Comparison of ENCODE assay signal across 8 cellular contexts in genomic region chr20:64062596-64063388, GRCh38.
A peak's percentile ranks its signal among the peaks of the same experiment; 100 is the strongest.
DNase-seq lines count a peak whose midpoint lies in the region; ATAC-seq and TF ChIP-seq lines count a peak whose summit lies in the region.

Gene TCEA2 (plus strand): TSS chr20:64063198. CDS start chr20:64063313, 115 bp downstream.

- peak within 1 kb of the TSS; percentile 93 to 99 (median 94) for H3K4me3 Mint-ChIP-seq in nephron

- peak within 1 kb of the TSS; percentile 47 to 94 (median 62) for H3K27ac Mint-ChIP-seq in nephron

- H3K4me1 Mint-ChIP-seq in nephron, result peaks cover 6% of the 10 kb centered on the region

- peak; percentile 91 for DNase-seq in DMS79 (lab: John Stamatoyannopoulos, UW)
- DNase-seq in GOT3 (lab: John Stamatoyannopoulos, UW), result peak; percentile 84
- peak; percentile 82 for DNase-seq in LoVo (ENCODE audit: low spot score)
- peak; percentile 93 for DNase-seq in activated T-helper 9 cell treated with anti-CD3 and anti-CD28 coated beads, Interleukin-2, amount 50 U/mL, for 16 hours (ENCODE audit: low read depth)
- peak; percentile 96 for DNase-seq in fibroblast of pulmonary artery (ENCODE audit: low read depth)
- DNase-seq in stimulated activated naive CD8-positive, alpha-beta T cell treated with anti-CD3 and anti-CD28 coated beads, Interleukin-15, Interleukin-2, amounts not matched to agents 100 U/mL and 50 U/mL, for 24 hours, result peak; percentile 96

- H3K27me3 Mint-ChIP-seq in nephron (ENCODE audit: low read depth), result peaks cover 6% of the 10 kb centered on the region

- ATAC-seq in stimulated activated naive CD8-positive, alpha-beta T cell treated with anti-CD3 and anti-CD28 coated beads, Interleukin-15, Interleukin-2, amounts not matched to agents 100 U/mL and 50 U/mL, for 24 hours, result peak; percentile 88

- peak within 1 kb of the TSS; percentile 87 for H3K4me3 ChIP-seq in fibroblast of pulmonary artery (replicated peaks; ENCODE audit: low read depth, low read length)

- TF ChIP-seq CTCF in fibroblast of pulmonary artery (IDR thresholded peaks at IDR 0.05; ENCODE audit: low read length, missing control alignments), result no peak
- TF ChIP-seq CTCF in nephron (IDR thresholded peaks at IDR 0.05; ENCODE audit: unreplicated experiment in 3 of 3), result no peak

- H3K36me3 Mint-ChIP-seq in nephron (ENCODE audit: low read depth), result no peaks in the 10 kb centered on the region

- no peaks in the 10 kb centered on the region for H3K9me3 Mint-ChIP-seq in nephron

- TF ChIP-seq POLR2A in Raji (IDR thresholded peaks at IDR 0.05; ENCODE audit: insufficient read depth, low read depth, low read length), result peak; percentile 73

Comparison
In these comparisons a context has a peak if more than half of its experiments do, and no peak if none do; other contexts are left out.
1. Peak in every context shown above with its lines: DNase-seq, ATAC-seq and H3K4me3 ChIP-seq.